In the genomic region with DNA sequence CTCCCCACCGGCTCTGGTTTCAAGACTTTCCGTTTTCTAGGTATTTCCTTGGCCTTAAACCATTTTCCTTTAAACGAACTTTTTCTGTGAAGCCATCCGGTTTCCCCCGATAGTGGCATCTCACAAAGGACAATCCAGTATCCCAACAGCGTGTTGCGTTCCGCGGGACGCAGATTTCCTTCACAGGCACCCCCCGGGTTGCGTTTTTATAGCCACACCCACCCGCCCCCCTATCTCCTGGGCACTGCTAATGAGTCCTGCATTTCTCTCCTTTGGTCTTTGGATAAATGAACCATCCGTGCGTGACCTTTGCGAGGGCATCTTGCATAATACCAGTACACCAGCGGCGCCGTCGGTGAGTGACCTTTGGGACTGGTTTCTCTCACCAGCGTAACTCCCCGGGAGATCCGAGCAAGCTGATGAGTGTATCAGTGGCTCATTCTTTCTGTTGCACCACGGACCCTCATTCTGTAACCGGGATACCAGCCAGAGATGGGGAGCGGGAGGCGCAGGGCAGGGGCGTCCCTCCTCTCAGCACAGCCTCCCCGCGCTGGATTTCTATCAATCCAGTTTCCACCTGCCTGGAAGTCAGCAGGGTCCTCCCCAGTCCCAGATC, we compare ENCODE assay signal across 8 cellular contexts. TPM values are rescaled to one million over a fixed set of nuclear protein-coding genes. Genes with fewer than 3 reads are reported as not detected.
DNase-seq lines count a peak whose midpoint lies in the region; ATAC-seq and TF ChIP-seq lines count a peak whose summit lies in the region.

No MANE protein-coding gene starts in this region.

- H3K27me3 ChIP-seq in endocrine pancreas (ENCODE audit: control insufficient read depth, insufficient read depth, low read length) (no peaks in the 10 kb centered on the region), muscle layer of colon (ENCODE audit: control insufficient read depth in 1 of 2, insufficient read depth in 2 of 2, low read length in 2 of 2) (no peaks in the 10 kb centered on the region)

- H3K9ac ChIP-seq in endocrine pancreas (ENCODE audit: control insufficient read depth, insufficient read depth, low read length) = peak overlapping the region; percentile 54
- peak overlapping the region; percentile 76 for H3K9ac ChIP-seq in muscle layer of colon (ENCODE audit: low read length)

- ATAC-seq in HG03108 (IDR thresholded peaks at IDR 0.05; ENCODE audit: unreplicated experiment) = peak; percentile 26

- H3K9me3 ChIP-seq in endocrine pancreas (ENCODE audit: control insufficient read depth, low read length) = no peaks in the 10 kb centered on the region
- no peaks in the 10 kb centered on the region for H3K9me3 ChIP-seq in muscle layer of colon (ENCODE audit: low read length)

- H3K27ac ChIP-seq in 22Rv1 (peak overlapping the region; percentile 66), muscle layer of colon (ENCODE audit: low read depth, low read length) (peak overlapping the region; percentile 81), urinary bladder (ENCODE audit: low read depth) (peak overlapping the region; percentile 55)

- H3K4me3 ChIP-seq in GM12864 (ENCODE audit: low read depth, low read length) = peak overlapping the region; percentile 48
- peak overlapping the region; percentile 65 for H3K4me3 ChIP-seq in endocrine pancreas (ENCODE audit: control insufficient read depth, insufficient read depth, low read length)
- peak overlapping the region; percentile 64 to 71 for H3K4me3 ChIP-seq in muscle layer of colon (ENCODE audit: low read depth in 1 of 2, low read length in 2 of 2)
- peak overlapping the region; percentile 16 for H3K4me3 ChIP-seq in urinary bladder (ENCODE audit: low read depth, low read length)

- no peaks in the 10 kb centered on the region for H3K36me3 ChIP-seq in endocrine pancreas (ENCODE audit: control insufficient read depth, insufficient read depth, low read length)
- H3K36me3 ChIP-seq in muscle layer of colon (ENCODE audit: insufficient read depth, low read length) = peaks cover 1% of the 10 kb centered on the region
- H3K36me3 ChIP-seq in urinary bladder (ENCODE audit: insufficient read depth) = no peaks in the 10 kb centered on the region

- no peaks in the 10 kb centered on the region for H3K4me1 ChIP-seq in endocrine pancreas (ENCODE audit: control insufficient read depth, insufficient read depth, low read length)
- peaks cover 14% of the 10 kb centered on the region for H3K4me1 ChIP-seq in muscle layer of colon (ENCODE audit: insufficient read depth, low read length)
- no peaks in the 10 kb centered on the region for H3K4me1 ChIP-seq in urinary bladder (ENCODE audit: insufficient read depth)

- DNase-seq in GM12864 (ENCODE audit: low read depth) = no peak
- peak; percentile 82 for DNase-seq in SK-N-DZ (ENCODE audit: low spot score)
- no peak for DNase-seq in T-helper 9 cell

- WGBS in urinary bladder = 1% methylated on average over 30 of the region's 30 CpGs

- TF ChIP-seq CTCF in 22Rv1 (IDR thresholded peaks at IDR 0.05) = no peak
- TF ChIP-seq CTCF in GM12864 (IDR thresholded peaks at IDR 0.05; ENCODE audit: low read depth, low read length, missing control alignments) = no peak

RNA-seq across cellular contexts. Expression of a gene that starts 0.6 kb away (rescaled TPM):
- 5.3 and 5.4 TPM in 2 replicates for polyA plus RNA-seq in SK-N-DZ (2014; cell fraction: cytosol; rRNA removed)
- 2.5 and 2.8 TPM in 2 replicates for polyA plus RNA-seq in SK-N-DZ (2014; cell fraction: nucleus; rRNA removed)
- total RNA-seq in urinary bladder = 8.7 TPM
- 25.5 TPM for polyA plus RNA-seq in urinary bladder

RNA-seq across cellular contexts. Expression of a gene that starts 27.7 kb away (rescaled TPM):
- 24.6 and 26.2 TPM in 2 replicates for polyA plus RNA-seq in SK-N-DZ (2014; cell fraction: cytosol; rRNA removed)
- polyA plus RNA-seq in SK-N-DZ (2014; cell fraction: nucleus; rRNA removed) = 22.0 and 25.7 TPM in 2 replicates
- total RNA-seq in urinary bladder = 58.8 TPM
- polyA plus RNA-seq in urinary bladder = 130 TPM

Comparison
In these comparisons a context has a peak if more than half of its experiments do, and no peak if none do; other contexts are left out.
1. H3K4me3 ChIP-seq: peak in every context shown above with its lines; median percentile 68 in muscle layer of colon; 65 in endocrine pancreas; 48 in GM12864; 16 in urinary bladder.